Comparison of ENCODE assay signal across 16 cellular contexts in the genomic region with DNA sequence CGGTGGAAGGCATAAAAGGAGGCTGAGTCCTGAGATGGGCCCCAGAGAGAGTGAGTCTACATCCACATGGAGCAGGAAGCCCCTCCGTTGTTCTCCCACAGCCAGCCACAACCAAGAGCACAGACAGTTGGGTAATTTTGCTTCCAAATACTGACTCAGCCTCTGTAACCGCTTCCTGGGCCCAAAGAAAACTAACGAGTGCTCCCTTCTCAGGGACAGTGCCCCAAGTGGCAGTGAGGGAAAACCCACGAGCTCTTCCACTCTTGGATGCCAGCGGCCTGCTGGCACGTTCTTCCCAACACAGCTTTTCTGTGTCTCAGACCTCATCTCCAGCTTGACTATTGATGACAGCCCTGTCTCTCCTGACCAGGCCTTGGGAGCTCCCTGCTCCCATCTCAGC.
DNase-seq lines count a peak whose midpoint lies in the region; ATAC-seq, FAIRE-seq and TF ChIP-seq lines count a peak whose summit lies in the region.
"Had no signal": no experiment of that assay in that cellular context is flagged by ENCODE, and none has a peak within 500 bp of the region (broad histone marks: within the 10 kb centered on the region; RNA-seq: fewer than 3 reads in every experiment).

No MANE protein-coding gene starts in this region.

- H3K9ac ChIP-seq in Loucy (ENCODE audit: low read depth, low read length, poor library complexity, severe bottlenecking) (no peak overlapping the region), K562 (ENCODE audit: insufficient read depth in 1 of 2, low read depth in 2 of 2, low read length in 2 of 2) (no peak overlapping the region), trophoblast cell (ENCODE audit: low read length) (no peak overlapping the region)
- H3K9ac ChIP-seq: KMS-11 had no signal

- H2AFZ ChIP-seq in Loucy (ENCODE audit: low read length) (no peak overlapping the region), K562 (ENCODE audit: low read depth, low read length) (no peak overlapping the region), trophoblast cell (ENCODE audit: insufficient read depth, low read length, poor library complexity) (no peak overlapping the region)

- no peak overlapping the region for H2BK12ac ChIP-seq in trophoblast cell (ENCODE audit: low read length)

- H3K79me1 ChIP-seq in trophoblast cell (ENCODE audit: low read length): no peaks in the 10 kb centered on the region

- no peak overlapping the region for H2AK5ac ChIP-seq in trophoblast cell (ENCODE audit: low read length)

- H3K36me3 Mint-ChIP-seq in nephron progenitor cell (ENCODE audit: low read depth): no peaks in the 10 kb centered on the region
- H3K36me3 Mint-ChIP-seq: stimulated activated effector memory CD8-positive, alpha-beta T cell treated with anti-CD3 and anti-CD28 coated beads, Interleukin-12 subunit alpha, Interleukin-12 subunit beta, amount 100 ng/mL, for 72 hours had no signal

- H4K8ac ChIP-seq in trophoblast cell (ENCODE audit: low read depth, low read length): peak overlapping the region; percentile 10

- no peak overlapping the region for H4K12ac ChIP-seq in trophoblast cell (ENCODE audit: low read depth, low read length)

- no peak overlapping the region for H3K27ac Mint-ChIP-seq in nephron progenitor cell
- H3K27ac Mint-ChIP-seq: stimulated activated effector memory CD8-positive, alpha-beta T cell treated with anti-CD3 and anti-CD28 coated beads, Interleukin-12 subunit alpha, Interleukin-12 subunit beta, amount 100 ng/mL, for 72 hours had no signal

- H2BK120ac ChIP-seq in trophoblast cell (ENCODE audit: insufficient read depth, low read length, poor library complexity): no peak overlapping the region

- POLR2A ChIA-PET in K562 (lab: Yijun Ruan, JAX): interaction anchor here (0.7 kb wide), 1 partner anchor 46 kb away, joined by 3 read pairs; no protein-coding TSS in a partner anchor

- H3K9me1 ChIP-seq in K562 (ENCODE audit: control insufficient read depth, insufficient read depth, low read length): no peaks in the 10 kb centered on the region

- DNase-seq in DMS53 (lab: John Stamatoyannopoulos, UW) (peak; percentile 16), DMS53 treated with DMSO at 0.1 percent for 48 hours (lab: John Stamatoyannopoulos, UW; ENCODE audit: unreplicated experiment) (no peak), K562 (ENCODE audit: extremely low read depth in 1 of 4, low spot score in 3 of 4) (peak in 1 of 4 experiments; percentile 4), trophoblast cell (no peak), HUDEP-2 (lab: John Stamatoyannopoulos, UW; ENCODE audit: unreplicated experiment in 76 of 76) (no peak), NCI-H748 (lab: John Stamatoyannopoulos, UW; ENCODE audit: unreplicated experiment) (no peak), nephron progenitor cell (no peak)
- DNase-seq: central memory CD4-positive, alpha-beta T cell; NCI-H2171 treated with DMSO at 0.1 percent for 48 hours; Peyer's patch had no signal

- H3K4me2 ChIP-seq in Loucy (ENCODE audit: low read depth, low read length, poor library complexity, severe bottlenecking) (no peak overlapping the region), K562 (ENCODE audit: insufficient read depth, low read length) (no peak overlapping the region), trophoblast cell (ENCODE audit: low read length) (no peak overlapping the region)
- H3K4me2 ChIP-seq: KMS-11 had no signal

- H3K9me3 Mint-ChIP-seq in nephron progenitor cell: no peaks in the 10 kb centered on the region
- H3K9me3 Mint-ChIP-seq: neural crest cell; stimulated activated effector memory CD8-positive, alpha-beta T cell treated with anti-CD3 and anti-CD28 coated beads, Interleukin-12 subunit alpha, Interleukin-12 subunit beta, amount 100 ng/mL, for 72 hours had no signal

- FAIRE-seq in K562 (lab: Jason Lieb, UNC): no peak
- FAIRE-seq: A204.1, islet of Langerhans had no signal

- no peak for TF ChIP-seq POLR2A in K562 (conservative IDR thresholded peaks at IDR 0.05)

- H3K4me1 ChIP-seq in Loucy (ENCODE audit: insufficient read depth, low read length, poor library complexity, severe bottlenecking) (peaks cover 2% of the 10 kb centered on the region), K562 (replicated peaks in 1 of 2; ENCODE audit: control insufficient read depth in 2 of 2, insufficient read depth in 2 of 2, low read length in 2 of 2) (no peaks in the 10 kb centered on the region), trophoblast cell (ENCODE audit: control insufficient read depth in 1 of 2, insufficient read depth in 2 of 2, low read length in 2 of 2) (peaks cover 6 to 13% of the 10 kb centered on the region in 2 experiments)
- H3K4me1 ChIP-seq: Peyer's patch had no signal

- H3K9me3 ChIP-seq in Loucy (ENCODE audit: insufficient read depth, low read depth, low read length): no peaks in the 10 kb centered on the region
- H3K9me3 ChIP-seq in K562 (replicated peaks; ENCODE audit: control insufficient read depth, insufficient read depth, low read depth, low read length): no peaks in the 10 kb centered on the region
- peaks cover 5% of the 10 kb centered on the region for H3K9me3 ChIP-seq in trophoblast cell (ENCODE audit: insufficient read depth, low read depth, low read length)
- H3K9me3 ChIP-seq: Peyer's patch had no signal

- in situ Hi-C loops in K562 (cut with MboI): no loop called here

- H3K27ac ChIP-seq in K562 (ENCODE audit: extremely low read depth, low read depth, low read length): no peak overlapping the region
- H3K27ac ChIP-seq in trophoblast cell (ENCODE audit: low read depth, low read length): no peak overlapping the region
- H3K27ac ChIP-seq: KMS-11, Peyer's patch had no signal

- 0% methylated on average over 7 of the region's 7 CpGs for WGBS in K562 (ENCODE audit: insufficient coverage, low coverage, missing lambda C conversion rate)
- no CpG with 5 or more reads among the region's 7 CpGs for WGBS in trophoblast cell (ENCODE audit: extremely low coverage, insufficient coverage, insufficient read length)

- no peaks in the 10 kb centered on the region for H3F3A ChIP-seq in Loucy (ENCODE audit: low read depth)

- TF ChIP-seq CTCF in Loucy (conservative IDR thresholded peaks at IDR 0.05; ENCODE audit: low read length) (peak; percentile 20; the same call in 1 of the 2 replicates), K562 (IDR thresholded peaks at IDR 0.05 in 2 of 3, conservative IDR thresholded peaks at IDR 0.05 in 1 of 3; ENCODE audit: insufficient read depth in 2 of 3, low read depth in 1 of 3, low read length in 3 of 3) (peak; percentile 20 to 32 (median 27); a peak in 1 of 6 replicates), nephron progenitor cell (IDR thresholded peaks at IDR 0.05) (no peak)

- no peaks in the 10 kb centered on the region for H3K27me3 ChIP-seq in Loucy (ENCODE audit: insufficient read depth, low read length, poor library complexity, severe bottlenecking)
- H3K27me3 ChIP-seq in K562 (ENCODE audit: control insufficient read depth in 2 of 2, insufficient read depth in 2 of 2, low read length in 2 of 2): peaks cover 25 to 76% of the 10 kb centered on the region in 2 experiments
- H3K27me3 ChIP-seq in trophoblast cell (ENCODE audit: insufficient read depth, low read length): no peaks in the 10 kb centered on the region
- H3K27me3 ChIP-seq: Peyer's patch had no signal

- TF ChIP-seq EP300 in K562 (IDR thresholded peaks at IDR 0.05; ENCODE audit: low read length): no peak

- no peak overlapping the region for H3K14ac ChIP-seq in trophoblast cell (ENCODE audit: low read length)

- intact Hi-C loops in K562 (cut with micrococcal nuclease): no loop called here

- peak; percentile 66 for ATAC-seq in K562
- ATAC-seq: stimulated activated effector memory CD8-positive, alpha-beta T cell treated with anti-CD3 and anti-CD28 coated beads, Interleukin-12 subunit alpha, Interleukin-12 subunit beta, amount 100 ng/mL, for 72 hours had no signal

- H3K4me3 ChIP-seq in Loucy (ENCODE audit: low read length, poor library complexity, severe bottlenecking) (no peak overlapping the region), K562 (no peak overlapping the region), trophoblast cell (ENCODE audit: low read depth, low read length) (no peak overlapping the region)
- H3K4me3 ChIP-seq: Peyer's patch had no signal

- no peak overlapping the region for H3K18ac ChIP-seq in trophoblast cell (ENCODE audit: low read length)

- no peak for TF ChIP-seq RAD21 in K562 (CRISPR knock-in tag; conservative IDR thresholded peaks at IDR 0.05 in 1 of 2, IDR thresholded peaks at IDR 0.05 in 1 of 2)

- H3K4me3 Mint-ChIP-seq in nephron progenitor cell: no peak overlapping the region
- H3K4me3 Mint-ChIP-seq: neural crest cell; stimulated activated effector memory CD8-positive, alpha-beta T cell treated with anti-CD3 and anti-CD28 coated beads, Interleukin-12 subunit alpha, Interleukin-12 subunit beta, amount 100 ng/mL, for 72 hours had no signal

- H3K36me3 ChIP-seq in Loucy (ENCODE audit: insufficient read depth, low read length): no peaks in the 10 kb centered on the region
- H3K36me3 ChIP-seq in K562 (ENCODE audit: control insufficient read depth, insufficient read depth, low read length): no peaks in the 10 kb centered on the region
- H3K36me3 ChIP-seq in trophoblast cell (ENCODE audit: control insufficient read depth in 1 of 2, insufficient read depth in 2 of 2, low read length in 2 of 2): no peaks in the 10 kb centered on the region
- H3K36me3 ChIP-seq: Peyer's patch had no signal

- no peak overlapping the region for H2BK5ac ChIP-seq in trophoblast cell (ENCODE audit: low read depth, low read length, poor library complexity)

- CTCF ChIA-PET in K562 (lab: Yijun Ruan, JAX; ENCODE audit: low intra/inter-chr PET ratio): interaction anchor here (0.6 kb wide), 1 partner anchor 35 kb away, joined by 3 read pairs; no protein-coding TSS in a partner anchor

- no peaks in the 10 kb centered on the region for H4K20me1 ChIP-seq in Loucy (ENCODE audit: insufficient read depth, low read length, poor library complexity, severe bottlenecking)
- no peaks in the 10 kb centered on the region for H4K20me1 ChIP-seq in K562 (replicated peaks; ENCODE audit: control insufficient read depth, insufficient read depth, low read length)

- H3K79me2 ChIP-seq in Loucy (ENCODE audit: insufficient read depth, low read length) (no peaks in the 10 kb centered on the region), K562 (ENCODE audit: control insufficient read depth, insufficient read depth, low read length) (no peaks in the 10 kb centered on the region), trophoblast cell (ENCODE audit: control insufficient read depth, insufficient read depth, low read length, poor library complexity) (no peaks in the 10 kb centered on the region)

- peaks cover 13% of the 10 kb centered on the region for H3K27me3 Mint-ChIP-seq in nephron progenitor cell (ENCODE audit: low read depth, poor library complexity)

- H3K23ac ChIP-seq in trophoblast cell (ENCODE audit: low read length): no peak overlapping the region

- H3K4ac ChIP-seq in trophoblast cell (ENCODE audit: low read depth, low read length): no peak overlapping the region

- no peak overlapping the region for H4K91ac ChIP-seq in trophoblast cell (ENCODE audit: low read depth, low read length)

- H3K9me2 ChIP-seq in Loucy (replicated peaks; ENCODE audit: low read depth, low read length): no peaks in the 10 kb centered on the region

- H3K4me1 Mint-ChIP-seq in nephron progenitor cell: peaks cover 46% of the 10 kb centered on the region

- BruUV-seq in K562 (replicated peaks; lab: Mats Ljungman, UMichigan): no TSS peak

TF ChIP-seq in K562, 482 proteins besides CTCF, POLR2A, EP300 and RAD21 (continues in another document):
- TF ChIP-seq HNRNPK (IDR thresholded peaks at IDR 0.05; ENCODE audit: low read depth, low read length, poor library complexity, severe bottlenecking) (no peak), NCOA6 (IDR thresholded peaks at IDR 0.05) (no peak)
